1 cellular context compared by ENCODE assay signal in genomic region chr10:117004238-117004626, GRCh38.
TF ChIP-seq lines count a peak whose summit lies in the region.

No MANE protein-coding gene starts in this region.

TF ChIP-seq in H1, 55 proteins besides CTCF, POLR2A, EP300 and RAD21 (continued from another document):
- no peak for TF ChIP-seq SIRT6 (IDR thresholded peaks at IDR 0.05; ENCODE audit: low read length)
- no peak for TF ChIP-seq CHD1 (IDR thresholded peaks at IDR 0.05; ENCODE audit: low read depth, low read length)
- no peak for TF ChIP-seq ZNF274 (IDR thresholded peaks at IDR 0.05; ENCODE audit: borderline replicate concordance, extremely low read depth, low read length)
